ENCODE assay signal across 10 cellular contexts in genomic region chr2:45728458-45728942, GRCh38.
DNase-seq lines count a peak whose midpoint lies in the region; ATAC-seq and TF ChIP-seq lines count a peak whose summit lies in the region.
"Had no signal": no experiment of that assay in that cellular context is flagged by ENCODE, and none has a peak within 500 bp of the region (broad histone marks: within the 10 kb centered on the region; RNA-seq: fewer than 3 reads in every experiment).

No MANE protein-coding gene starts in this region.

- DNase-seq in KBM-7 (no peak), NCI-H2029 treated with DMSO at 0.1 percent for 48 hours (lab: John Stamatoyannopoulos, UW) (no peak), foreskin melanocyte (no peak)
- no peak for DNase-seq in activated naive CD4-positive, alpha-beta T cell treated with Interleukin-2 at 50 U/mL for 16 hours
- DNase-seq: left ventricle myocardium superior, NCI-H226 had no signal

- peak; percentile 87 for ATAC-seq in GM18502 (IDR thresholded peaks at IDR 0.05; ENCODE audit: poor library complexity, unreplicated experiment)
- ATAC-seq in GM21381 (IDR thresholded peaks at IDR 0.05; ENCODE audit: unreplicated experiment): peak; percentile 74
- ATAC-seq in HG03103 (IDR thresholded peaks at IDR 0.05; ENCODE audit: low read depth, unreplicated experiment): peak; percentile 71
- ATAC-seq: left ventricle myocardium superior had no signal

- in situ Hi-C loops in KBM-7 (cut with MboI; ENCODE audit: low pct_unique_long_range_greater_than_20kb, low sequenced_read_pairs): no loop called here

- TF ChIP-seq POLR2A in Raji (IDR thresholded peaks at IDR 0.05; ENCODE audit: insufficient read depth, low read depth, low read length): peak; percentile 20; the same call in 1 of the 2 replicates
